Comparison of ENCODE assay signal across 26 cellular contexts in the genomic region with DNA sequence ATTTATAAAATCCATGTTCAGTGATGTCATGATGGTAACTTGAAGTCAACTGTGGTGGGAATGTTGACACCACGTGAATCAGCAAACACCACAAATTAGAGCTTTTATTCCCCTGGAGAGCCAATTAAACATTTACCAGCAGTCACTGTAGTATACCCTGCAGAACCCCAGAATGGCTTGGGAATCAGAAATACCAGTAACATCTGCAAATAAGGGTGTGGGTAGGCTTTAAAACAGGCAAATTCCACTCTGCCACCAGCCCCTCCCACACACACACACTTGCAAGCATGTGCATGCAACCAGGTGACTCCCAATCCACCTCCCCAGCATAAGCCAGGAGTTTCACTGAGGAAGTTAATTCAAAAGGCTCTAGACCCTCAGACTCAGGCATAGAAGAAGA.
DNase-seq lines count a peak whose midpoint lies in the region; ATAC-seq and TF ChIP-seq lines count a peak whose summit lies in the region.
"Had no signal": no experiment of that assay in that cellular context is flagged by ENCODE, and none has a peak within 500 bp of the region (broad histone marks: within the 10 kb centered on the region; RNA-seq: fewer than 3 reads in every experiment).

No MANE protein-coding gene starts in this region.

- H3K4me3 ChIP-seq in MM.1S (ENCODE audit: low read length) = no peak overlapping the region
- H3K4me3 ChIP-seq: BLaER1, right atrium auricular region, SK-N-MC, thoracic aorta had no signal

- H3K9me3 Mint-ChIP-seq in Calu3 (ENCODE audit: low read depth, unreplicated experiment) = no peaks in the 10 kb centered on the region
- H3K9me3 Mint-ChIP-seq: activated T-cell treated with anti-CD3 and anti-CD28 coated beads, Interleukin-2, amount 50 U/mL, for 24 hours; dendritic cell treated with granulocyte-macrophage colony-stimulating factor and Interleukin-4, amounts not matched to agents 40 ng/mL and 50 ng/mL, for 4 days; H9 had no signal

- H3K4me3 Mint-ChIP-seq in Calu3 (ENCODE audit: low read depth, unreplicated experiment) = no peak overlapping the region
- H3K4me3 Mint-ChIP-seq: activated CD4-positive, alpha-beta T cell treated with anti-CD3 and anti-CD28 coated beads for 36 hours; activated T-cell treated with anti-CD3 and anti-CD28 coated beads, Interleukin-2, amount 50 U/mL, for 24 hours; dendritic cell treated with granulocyte-macrophage colony-stimulating factor and Interleukin-4, amounts not matched to agents 40 ng/mL and 50 ng/mL, for 4 days; H9; natural killer cell had no signal

- H3K27ac ChIP-seq in MM.1S (ENCODE audit: low read length) = no peak overlapping the region
- H3K27ac ChIP-seq in caudate nucleus (ENCODE audit: low read depth, low read length) = peak overlapping the region; percentile 37
- H3K27ac ChIP-seq: BLaER1, right atrium auricular region, SK-N-MC, thoracic aorta had no signal

- BruUV-seq in Calu3 (replicated peaks; lab: Mats Ljungman, UMichigan) = no TSS peak

- no peak overlapping the region for H3K4me2 ChIP-seq in MM.1S (ENCODE audit: low read depth, low read length)
- H3K4me2 ChIP-seq: BLaER1 had no signal

- intact Hi-C loops in Calu3 (cut with micrococcal nuclease; ENCODE audit: unreplicated experiment) (no loop called here), posterior vena cava (cut with DNase I) (no loop called here)

- H3K9ac ChIP-seq in MM.1S (ENCODE audit: low read length) = no peak overlapping the region
- H3K9ac ChIP-seq: BLaER1 had no signal

- H3K27ac Mint-ChIP-seq in Calu3 (ENCODE audit: unreplicated experiment) = no peak overlapping the region
- H3K27ac Mint-ChIP-seq: activated CD4-positive, alpha-beta T cell treated with anti-CD3 and anti-CD28 coated beads for 36 hours; activated T-cell treated with anti-CD3 and anti-CD28 coated beads, Interleukin-2, amount 50 U/mL, for 24 hours; dendritic cell treated with granulocyte-macrophage colony-stimulating factor and Interleukin-4, amounts not matched to agents 40 ng/mL and 50 ng/mL, for 4 days; H9; natural killer cell had no signal

- H3K9me2 ChIP-seq in MM.1S (replicated peaks; ENCODE audit: insufficient read depth, low read length) = no peaks in the 10 kb centered on the region

- H3K4me1 ChIP-seq in MM.1S (ENCODE audit: low read length) = peaks cover 9% of the 10 kb centered on the region
- H3K4me1 ChIP-seq: BLaER1, right atrium auricular region had no signal

- no peaks in the 10 kb centered on the region for H3K36me3 Mint-ChIP-seq in Calu3 (ENCODE audit: insufficient read depth, unreplicated experiment)

- H3K79me2 ChIP-seq in MM.1S (ENCODE audit: low read length) = no peaks in the 10 kb centered on the region

- H3K27me3 ChIP-seq in MM.1S (replicated peaks; ENCODE audit: insufficient read depth, low read length) = no peaks in the 10 kb centered on the region
- H3K27me3 ChIP-seq: BLaER1, right atrium auricular region had no signal

- H3K4me1 Mint-ChIP-seq in Calu3 (ENCODE audit: low read depth, unreplicated experiment) = no peaks in the 10 kb centered on the region
- H3K4me1 Mint-ChIP-seq: H9 had no signal

- no peaks in the 10 kb centered on the region; the same call in 1 of the 2 replicates for H3F3A ChIP-seq in MM.1S (ENCODE audit: insufficient read depth, low read length)

- no peaks in the 10 kb centered on the region for H4K20me1 ChIP-seq in MM.1S (ENCODE audit: insufficient read depth, low read length)
- H4K20me1 ChIP-seq: BLaER1 had no signal

- H3K27me3 Mint-ChIP-seq in Calu3 (ENCODE audit: unreplicated experiment) = peaks cover 2% of the 10 kb centered on the region
- H3K27me3 Mint-ChIP-seq: activated CD4-positive, alpha-beta T cell treated with anti-CD3 and anti-CD28 coated beads for 36 hours; activated T-cell treated with anti-CD3 and anti-CD28 coated beads, Interleukin-2, amount 50 U/mL, for 24 hours had no signal

- H3K36me3 ChIP-seq in MM.1S (replicated peaks; ENCODE audit: insufficient read depth, low read length) = no peaks in the 10 kb centered on the region
- H3K36me3 ChIP-seq: right atrium auricular region had no signal

- H2AFZ ChIP-seq in MM.1S (ENCODE audit: low read length) = no peak overlapping the region

- DNase-seq in Calu3 (peak; percentile 9), MM.1S (peak; percentile 16), caudate nucleus (lab: John Stamatoyannopoulos, UW) (peak in 20 of 61 donors; percentile 3 to 73 (median 27)), left kidney (ENCODE audit: low read depth, low spot score) (peak; percentile 21), SW 1271 (lab: John Stamatoyannopoulos, UW) (no peak), posterior vena cava (ENCODE audit: low spot score) (no peak)
- DNase-seq in activated CD8-positive, alpha-beta memory T cell treated with anti-CD3 and anti-CD28 coated beads, Interleukin-2, amount 50 U/mL, for 4 hours = no peak
- DNase-seq: ACHN; activated CD4-positive, alpha-beta T cell treated with anti-CD3 and anti-CD28 coated beads for 36 hours; activated CD8-positive, alpha-beta memory T cell treated with anti-CD3 and anti-CD28 coated beads for 24 hours; activated naive CD4-positive, alpha-beta T cell; activated T-cell treated with anti-CD3 and anti-CD28 coated beads, Interleukin-2, amount 50 U/mL, for 24 hours; H9; natural killer cell; NCI-H1092 treated with DMSO at 0.1 percent for 48 hours; NCI-H2081; stimulated activated CD4-positive, alpha-beta T cell treated with anti-CD3 and anti-CD28 coated beads, Interleukin-15, amount 100 ng/mL, for 24 hours; stimulated activated naive CD8-positive, alpha-beta T cell treated with anti-CD3 and anti-CD28 coated beads, Interleukin-15, Interleukin-2, amounts not matched to agents 100 U/mL and 50 U/mL, for 24 hours; T-helper 2 cell had no signal

- ATAC-seq in HG03469 (IDR thresholded peaks at IDR 0.05; ENCODE audit: unreplicated experiment) = no peak
- ATAC-seq: activated CD4-positive, alpha-beta T cell treated with anti-CD3 and anti-CD28 coated beads for 36 hours; left lobe of liver; natural killer cell; stimulated activated naive CD8-positive, alpha-beta T cell treated with anti-CD3 and anti-CD28 coated beads, Interleukin-15, Interleukin-2, amounts not matched to agents 100 U/mL and 50 U/mL, for 24 hours had no signal

- no peak for TF ChIP-seq CTCF in Calu3 (IDR thresholded peaks at IDR 0.05; ENCODE audit: unreplicated experiment)
- TF ChIP-seq CTCF in MM.1S (IDR thresholded peaks at IDR 0.05; ENCODE audit: low read length) = no peak

- CTCF ChIA-PET in Calu3 (lab: Charles Lee) = no interaction called here

- no peaks in the 10 kb centered on the region for H3K9me3 ChIP-seq in MM.1S (replicated peaks; ENCODE audit: insufficient read depth, low read length)
- H3K9me3 ChIP-seq: BLaER1, right atrium auricular region, thoracic aorta had no signal

Comparison
In these comparisons a context has a peak if more than half of its experiments do, and no peak if none do; other contexts are left out.
1. DNase-seq: peak in Calu3 (single experiment), MM.1S (single experiment) and left kidney (single experiment); none in SW 1271 (0 of 2), activated CD8-positive, alpha-beta memory T cell treated with anti-CD3 and anti-CD28 coated beads, Interleukin-2, amount 50 U/mL, for 4 hours (single experiment) and posterior vena cava (single experiment).